In genomic region chr13:114212096-114212495, GRCh38 we compare ENCODE assay signal across 1 cellular context.
TF ChIP-seq lines count a peak whose summit lies in the region.

No MANE protein-coding gene starts in this region.

TF ChIP-seq in H1, 55 proteins besides CTCF, POLR2A, EP300 and RAD21:
- TF ChIP-seq CHD7 (IDR thresholded peaks at IDR 0.05; ENCODE audit: insufficient replicate concordance, low read length) (no peak), USF2 (IDR thresholded peaks at IDR 0.05; ENCODE audit: low read length) (no peak), SAP30 (IDR thresholded peaks at IDR 0.05; ENCODE audit: insufficient read depth, insufficient replicate concordance, low read length) (no peak), SP2 (IDR thresholded peaks at IDR 0.05; ENCODE audit: low read length) (no peak), TCF12 (IDR thresholded peaks at IDR 0.05; ENCODE audit: low read depth, low read length) (no peak), CHD2 (IDR thresholded peaks at IDR 0.05; ENCODE audit: low read length) (no peak), CBX8 (IDR thresholded peaks at IDR 0.05; ENCODE audit: borderline replicate concordance, low read depth, low read length) (no peak), SRF (IDR thresholded peaks at IDR 0.05; ENCODE audit: low read depth, low read length) (no peak), KDM4A (IDR thresholded peaks at IDR 0.05; ENCODE audit: low read depth, low read length, severe bottlenecking) (no peak), CTBP2 (IDR thresholded peaks at IDR 0.05; ENCODE audit: borderline replicate concordance, insufficient read depth, insufficient read length, low read length) (no peak), MAX (IDR thresholded peaks at IDR 0.05) (no peak), NRF1 (IDR thresholded peaks at IDR 0.05; ENCODE audit: low read depth, low read length) (no peak), POU5F1 (IDR thresholded peaks at IDR 0.05; ENCODE audit: low read depth, low read length) (no peak), ZNF274 (IDR thresholded peaks at IDR 0.05; ENCODE audit: borderline replicate concordance, extremely low read depth, low read length) (no peak), HDAC2 (IDR thresholded peaks at IDR 0.05; ENCODE audit: borderline replicate concordance in 1 of 2, low read depth in 2 of 2, low read length in 2 of 2) (no peak), ATF2 (IDR thresholded peaks at IDR 0.05; ENCODE audit: low read length) (no peak), RFX5 (IDR thresholded peaks at IDR 0.05; ENCODE audit: borderline replicate concordance, low read depth, low read length) (no peak), SIRT6 (IDR thresholded peaks at IDR 0.05; ENCODE audit: low read length) (no peak)
